34 cellular contexts compared by ENCODE assay signal in genomic region chr10:27611861-27612450, GRCh38.
DNase-seq lines count a peak whose midpoint lies in the region; ATAC-seq and TF ChIP-seq lines count a peak whose summit lies in the region.
"Had no signal": no experiment of that assay in that cellular context is flagged by ENCODE, and none has a peak within 500 bp of the region (broad histone marks: within the 10 kb centered on the region; RNA-seq: fewer than 3 reads in every experiment).

No MANE protein-coding gene starts in this region.

- intact Hi-C loops in activated CD4-positive, alpha-beta T cell treated with anti-CD3 and anti-CD28 coated beads, Interleukin-2, amount 10 ng/mL, durations not matched to agents 24 days and 14 days (cut with micrococcal nuclease), result no loop called here

- H3K27me3 Mint-ChIP-seq in activated CD4-positive, alpha-beta T cell treated with anti-CD3 and anti-CD28 coated beads, Interleukin-2, amount 10 ng/mL, durations not matched to agents 24 days and 14 days, result peaks cover 10% of the 10 kb centered on the region
- no peaks in the 10 kb centered on the region for H3K27me3 Mint-ChIP-seq in neural crest cell (ENCODE audit: low read depth)
- H3K27me3 Mint-ChIP-seq in activated CD4-positive, alpha-beta memory T cell treated with anti-CD3 and anti-CD28 coated beads, Interleukin-2, amount 10 ng/mL, durations not matched to agents 7 days and 5 days, result no peaks in the 10 kb centered on the region
- H3K27me3 Mint-ChIP-seq: CD4-positive, CD25-positive, alpha-beta regulatory T cell; stimulated activated naive CD8-positive, alpha-beta T cell treated with anti-CD3 and anti-CD28 coated beads, Interleukin-15, Interleukin-2, amounts not matched to agents 100 ng/mL and 50 ng/mL, for 24 hours had no signal

- no peaks in the 10 kb centered on the region for H3K36me3 Mint-ChIP-seq in activated CD4-positive, alpha-beta T cell treated with anti-CD3 and anti-CD28 coated beads, Interleukin-2, amount 10 ng/mL, durations not matched to agents 24 days and 14 days (ENCODE audit: low read depth)
- no peaks in the 10 kb centered on the region for H3K36me3 Mint-ChIP-seq in neural crest cell (ENCODE audit: low read depth)
- no peaks in the 10 kb centered on the region for H3K36me3 Mint-ChIP-seq in activated CD4-positive, alpha-beta memory T cell treated with anti-CD3 and anti-CD28 coated beads, Interleukin-2, amount 10 ng/mL, durations not matched to agents 7 days and 5 days (ENCODE audit: low read depth)
- H3K36me3 Mint-ChIP-seq: activated naive CD8-positive, alpha-beta T cell treated with anti-CD3 and anti-CD28 coated beads, Interleukin-2, amount 10 ng/mL, durations not matched to agents 7 days and 5 days; CD4-positive, CD25-positive, alpha-beta regulatory T cell; IgD-negative memory B cell; naive B cell had no signal

- no peaks in the 10 kb centered on the region for H3K4me1 Mint-ChIP-seq in activated CD4-positive, alpha-beta T cell treated with anti-CD3 and anti-CD28 coated beads, Interleukin-2, amount 10 ng/mL, durations not matched to agents 24 days and 14 days
- H3K4me1 Mint-ChIP-seq in neural crest cell, result peaks cover 43% of the 10 kb centered on the region
- peaks cover 2% of the 10 kb centered on the region for H3K4me1 Mint-ChIP-seq in activated CD4-positive, alpha-beta memory T cell treated with anti-CD3 and anti-CD28 coated beads, Interleukin-2, amount 10 ng/mL, durations not matched to agents 7 days and 5 days
- H3K4me1 Mint-ChIP-seq: activated CD4-positive, alpha-beta T cell treated with anti-CD3 and anti-CD28 coated beads for 36 hours; IgD-negative memory B cell; naive B cell had no signal

- no peaks in the 10 kb centered on the region for H3K36me3 ChIP-seq in adipocyte (ENCODE audit: control insufficient read depth, insufficient read depth, low read length, severe bottlenecking)
- H3K36me3 ChIP-seq: ascending aorta, heart right ventricle, pancreas had no signal

- no peak overlapping the region for H3K27ac Mint-ChIP-seq in activated CD4-positive, alpha-beta T cell treated with anti-CD3 and anti-CD28 coated beads, Interleukin-2, amount 10 ng/mL, durations not matched to agents 24 days and 14 days
- peak overlapping the region; percentile 83 for H3K27ac Mint-ChIP-seq in neural crest cell (ENCODE audit: unreplicated experiment)
- H3K27ac Mint-ChIP-seq in activated CD4-positive, alpha-beta memory T cell treated with anti-CD3 and anti-CD28 coated beads, Interleukin-2, amount 10 ng/mL, durations not matched to agents 7 days and 5 days, result no peak overlapping the region
- H3K27ac Mint-ChIP-seq: activated CD4-positive, alpha-beta T cell treated with anti-CD3 and anti-CD28 coated beads for 36 hours; activated naive CD8-positive, alpha-beta T cell treated with anti-CD3 and anti-CD28 coated beads, Interleukin-2, amount 10 ng/mL, durations not matched to agents 7 days and 5 days; CD4-positive, CD25-positive, alpha-beta regulatory T cell; IgD-negative memory B cell; naive B cell; stimulated activated naive CD8-positive, alpha-beta T cell treated with anti-CD3 and anti-CD28 coated beads, Interleukin-15, Interleukin-2, amounts not matched to agents 100 ng/mL and 50 ng/mL, for 24 hours had no signal

- H3K4me3 ChIP-seq in adipocyte (ENCODE audit: low read length), result no peak overlapping the region
- H3K4me3 ChIP-seq: A549, ascending aorta, coronary artery, heart right ventricle, pancreas, testis had no signal

- no peak overlapping the region for H3K4me3 Mint-ChIP-seq in activated CD4-positive, alpha-beta T cell treated with anti-CD3 and anti-CD28 coated beads, Interleukin-2, amount 10 ng/mL, durations not matched to agents 24 days and 14 days
- H3K4me3 Mint-ChIP-seq in neural crest cell, result peak overlapping the region; percentile 48
- no peak overlapping the region for H3K4me3 Mint-ChIP-seq in activated CD4-positive, alpha-beta memory T cell treated with anti-CD3 and anti-CD28 coated beads, Interleukin-2, amount 10 ng/mL, durations not matched to agents 7 days and 5 days
- H3K4me3 Mint-ChIP-seq: activated CD4-positive, alpha-beta T cell treated with anti-CD3 and anti-CD28 coated beads for 36 hours; activated naive CD8-positive, alpha-beta T cell treated with anti-CD3 and anti-CD28 coated beads, Interleukin-2, amount 10 ng/mL, durations not matched to agents 7 days and 5 days; CD4-positive, CD25-positive, alpha-beta regulatory T cell; IgD-negative memory B cell; naive B cell; stimulated activated naive CD8-positive, alpha-beta T cell treated with anti-CD3 and anti-CD28 coated beads, Interleukin-15, Interleukin-2, amounts not matched to agents 100 ng/mL and 50 ng/mL, for 24 hours had no signal

- H3K27me3 ChIP-seq in adipocyte (replicated peaks; ENCODE audit: control insufficient read depth, insufficient read depth, low read length), result no peaks in the 10 kb centered on the region
- H3K27me3 ChIP-seq: ascending aorta, heart right ventricle, pancreas, testis had no signal

- peak; percentile 24 for DNase-seq in activated CD4-positive, alpha-beta T cell treated with anti-CD3 and anti-CD28 coated beads, Interleukin-2, amount 10 ng/mL, durations not matched to agents 24 days and 14 days
- DNase-seq in activated CD4-positive, alpha-beta T cell treated with anti-CD3 and anti-CD28 coated beads, Interleukin-2, amount 50 U/mL, for 48 hours, result no peak
- peak; percentile 20 for DNase-seq in adipocyte (ENCODE audit: low read depth)
- no peak for DNase-seq in neural crest cell (ENCODE audit: low read depth, low spot score)
- DNase-seq in activated CD4-positive, alpha-beta memory T cell treated with anti-CD3 and anti-CD28 coated beads, Interleukin-2, amount 10 ng/mL, durations not matched to agents 7 days and 5 days, result no peak
- DNase-seq in activated naive CD4-positive, alpha-beta T cell treated with Interleukin-2 at 50 U/mL for 16 hours, result no peak
- DNase-seq in GM20000 (ENCODE audit: low spot score), result no peak
- DNase-seq: activated CD4-positive, alpha-beta T cell treated with anti-CD3 and anti-CD28 coated beads for 36 hours; activated CD8-positive, alpha-beta memory T cell treated with anti-CD3 and anti-CD28 coated beads for 24 hours; activated effector memory CD4-positive, alpha-beta T cell treated with anti-CD3 and anti-CD28 coated beads, Interleukin-2, amount 50 U/mL, for 16 hours; activated naive CD8-positive, alpha-beta T cell treated with anti-CD3 and anti-CD28 coated beads, Interleukin-2, amount 10 ng/mL, durations not matched to agents 7 days and 5 days; activated T-cell treated with anti-CD3 and anti-CD28 coated beads for 4 hours; AML-193; CD4-positive, CD25-positive, alpha-beta regulatory T cell; DMS79 treated with DMSO at 0.1 percent for 48 hours; effector memory CD4-positive, alpha-beta T cell; GF-D8; heart right ventricle; naive B cell; NCI-H2029; NCI-H69; pancreas; SIG-M5; stimulated activated CD4-positive, alpha-beta T cell treated with anti-CD3 and anti-CD28 coated beads, Interleukin-1b, Interleukin-23, amount 100 ng/mL, for 48 hours; SW 1271; T1000; testis had no signal

- TF ChIP-seq CTCF in neural crest cell (conservative IDR thresholded peaks at IDR 0.05), result no peak
- no peak for TF ChIP-seq CTCF in GM20000 (IDR thresholded peaks at IDR 0.05; ENCODE audit: extremely low read depth, missing control alignments)

- POLR2A ChIA-PET in activated CD4-positive, alpha-beta memory T cell treated with anti-CD3 and anti-CD28 coated beads, Interleukin-2, amount 10 ng/mL, durations not matched to agents 7 days and 5 days (lab: Charles Lee), result no interaction called here

- no peak for ATAC-seq in GM21515 (IDR thresholded peaks at IDR 0.05; ENCODE audit: unreplicated experiment)
- ATAC-seq: A549; activated CD4-positive, alpha-beta T cell treated with anti-CD3 and anti-CD28 coated beads for 36 hours; Panc1; pancreas had no signal

- H3K9me3 Mint-ChIP-seq in activated CD4-positive, alpha-beta T cell treated with anti-CD3 and anti-CD28 coated beads, Interleukin-2, amount 10 ng/mL, durations not matched to agents 24 days and 14 days, result no peaks in the 10 kb centered on the region
- peaks cover 4% of the 10 kb centered on the region for H3K9me3 Mint-ChIP-seq in neural crest cell
- no peaks in the 10 kb centered on the region for H3K9me3 Mint-ChIP-seq in activated CD4-positive, alpha-beta memory T cell treated with anti-CD3 and anti-CD28 coated beads, Interleukin-2, amount 10 ng/mL, durations not matched to agents 7 days and 5 days
- H3K9me3 Mint-ChIP-seq: activated naive CD8-positive, alpha-beta T cell treated with anti-CD3 and anti-CD28 coated beads, Interleukin-2, amount 10 ng/mL, durations not matched to agents 7 days and 5 days; CD4-positive, CD25-positive, alpha-beta regulatory T cell; IgD-negative memory B cell; naive B cell; stimulated activated naive CD8-positive, alpha-beta T cell treated with anti-CD3 and anti-CD28 coated beads, Interleukin-15, Interleukin-2, amounts not matched to agents 100 ng/mL and 50 ng/mL, for 24 hours had no signal

- CTCF ChIA-PET in activated CD4-positive, alpha-beta memory T cell treated with anti-CD3 and anti-CD28 coated beads, Interleukin-2, amount 10 ng/mL, durations not matched to agents 7 days and 5 days (lab: Charles Lee), result no interaction called here

- H3K9ac ChIP-seq in adipocyte (ENCODE audit: low read length), result no peak overlapping the region

- H3K9me3 ChIP-seq in adipocyte (ENCODE audit: control insufficient read depth, low read length), result no peaks in the 10 kb centered on the region
- H3K9me3 ChIP-seq: A549, ascending aorta, heart right ventricle, pancreas, testis had no signal

- peaks cover 9% of the 10 kb centered on the region for H3K4me1 ChIP-seq in adipocyte (ENCODE audit: control insufficient read depth, insufficient read depth, low read length)
- H3K4me1 ChIP-seq: A549, ascending aorta, pancreas, testis had no signal

Comparison
In these comparisons a context has a peak if more than half of its experiments do, and no peak if none do; other contexts are left out.
1. DNase-seq: peak in activated CD4-positive, alpha-beta T cell treated with anti-CD3 and anti-CD28 coated beads, Interleukin-2, amount 10 ng/mL, durations not matched to agents 24 days and 14 days (single experiment) and adipocyte (single experiment); none in activated CD4-positive, alpha-beta T cell treated with anti-CD3 and anti-CD28 coated beads, Interleukin-2, amount 50 U/mL, for 48 hours (0 of 2), neural crest cell (single experiment), activated CD4-positive, alpha-beta memory T cell treated with anti-CD3 and anti-CD28 coated beads, Interleukin-2, amount 10 ng/mL, durations not matched to agents 7 days and 5 days (single experiment), activated naive CD4-positive, alpha-beta T cell treated with Interleukin-2 at 50 U/mL for 16 hours (single experiment) and GM20000 (single experiment).